In the genomic region with DNA sequence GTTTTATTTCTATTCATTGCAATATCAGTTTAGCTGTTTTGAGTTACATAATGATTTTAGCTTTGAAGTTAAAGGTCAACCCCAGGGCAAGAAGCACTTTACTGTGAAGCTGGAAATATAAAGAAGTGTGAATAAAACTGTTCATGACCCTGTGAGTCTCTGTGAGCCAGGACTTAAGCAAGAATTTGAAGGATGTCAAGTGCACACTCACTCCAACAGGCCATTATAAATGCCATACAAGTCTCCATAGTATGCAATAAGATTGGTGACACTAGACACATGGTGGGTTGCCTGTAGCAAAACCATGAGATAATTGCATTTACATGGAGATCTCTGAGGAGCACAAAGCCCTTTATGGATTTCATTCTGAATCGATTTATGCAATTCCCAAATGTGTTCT, we compare ENCODE assay signal across 14 cellular contexts.
DNase-seq lines count a peak whose midpoint lies in the region; ATAC-seq and TF ChIP-seq lines count a peak whose summit lies in the region.
"Had no signal": no experiment of that assay in that cellular context is flagged by ENCODE, and none has a peak within 500 bp of the region (broad histone marks: within the 10 kb centered on the region; RNA-seq: fewer than 3 reads in every experiment).

No MANE protein-coding gene starts in this region.

- CTCF ChIA-PET in CD4-positive, alpha-beta T cell (lab: Charles Lee) = no interaction called here
- CTCF ChIA-PET in CD4-positive, alpha-beta memory T cell (lab: Charles Lee; ENCODE audit: partially characterized antibody) = no interaction called here

- H3K36me3 ChIP-seq in CD4-positive, alpha-beta memory T cell (ENCODE audit: insufficient read depth, low read length) = no peaks in the 10 kb centered on the region
- H3K36me3 ChIP-seq in SJCRH30 = no peaks in the 10 kb centered on the region
- H3K36me3 ChIP-seq: BLaER1 had no signal

- no peak overlapping the region for H3K27ac ChIP-seq in CD4-positive, alpha-beta T cell (ENCODE audit: low read depth, low read length)
- H3K27ac ChIP-seq in CD4-positive, alpha-beta memory T cell (ENCODE audit: low read depth, low read length) = no peak overlapping the region
- peak overlapping the region; percentile 43; the same call in 1 of the 2 replicates for H3K27ac ChIP-seq in SJCRH30
- H3K27ac ChIP-seq: A549, BLaER1, HL-60 had no signal

- H3K4me3 Mint-ChIP-seq in CD4-positive, alpha-beta T cell = no peak overlapping the region
- H3K4me3 Mint-ChIP-seq in CD4-positive, alpha-beta memory T cell = peak overlapping the region in 2 of 8 donors; percentile 1 to 80
- no peak overlapping the region for H3K4me3 Mint-ChIP-seq in mesothelial cell of epicardium

- H3K27ac Mint-ChIP-seq in CD4-positive, alpha-beta T cell = peak overlapping the region; percentile 79
- H3K27ac Mint-ChIP-seq in CD4-positive, alpha-beta memory T cell = peak overlapping the region in 4 of 7 donors; percentile 1 to 82 (median 34)
- H3K27ac Mint-ChIP-seq in mesothelial cell of epicardium = peak overlapping the region; percentile 21
- H3K27ac Mint-ChIP-seq: HFFc6 had no signal

- no peaks in the 10 kb centered on the region for H3K27me3 Mint-ChIP-seq in CD4-positive, alpha-beta T cell
- no peaks in the 10 kb centered on the region for H3K27me3 Mint-ChIP-seq in CD4-positive, alpha-beta memory T cell
- H3K27me3 Mint-ChIP-seq in mesothelial cell of epicardium (ENCODE audit: low read depth) = no peaks in the 10 kb centered on the region

- no peaks in the 10 kb centered on the region for H3K9me3 Mint-ChIP-seq in CD4-positive, alpha-beta T cell
- no peaks in the 10 kb centered on the region for H3K9me3 Mint-ChIP-seq in CD4-positive, alpha-beta memory T cell
- H3K9me3 Mint-ChIP-seq in mesothelial cell of epicardium = no peaks in the 10 kb centered on the region
- H3K9me3 Mint-ChIP-seq: HFFc6 had no signal

- ATAC-seq in CD4-positive, alpha-beta T cell (ENCODE audit: poor library complexity) = no peak
- no peak for ATAC-seq in HG03565 (IDR thresholded peaks at IDR 0.05; ENCODE audit: unreplicated experiment)
- ATAC-seq: A549 had no signal

- POLR2A ChIA-PET in CD4-positive, alpha-beta T cell (lab: Charles Lee) = no interaction called here
- POLR2A ChIA-PET in CD4-positive, alpha-beta memory T cell (lab: Charles Lee; ENCODE audit: partially characterized antibody) = no interaction called here

- no peaks in the 10 kb centered on the region for H3K9me3 ChIP-seq in CD4-positive, alpha-beta T cell (ENCODE audit: control insufficient read depth, low read length)
- no peaks in the 10 kb centered on the region for H3K9me3 ChIP-seq in CD4-positive, alpha-beta memory T cell (ENCODE audit: control insufficient read depth in 1 of 2, low read length in 2 of 2)
- no peaks in the 10 kb centered on the region; the same call in none of the 2 replicates for H3K9me3 ChIP-seq in SJCRH30 (replicated peaks)
- H3K9me3 ChIP-seq: A549, BLaER1 had no signal

- intact Hi-C loops in CD4-positive, alpha-beta T cell (cut with DNase I, micrococcal nuclease) = no loop called here
- intact Hi-C loops in CD4-positive, alpha-beta memory T cell (cut with micrococcal nuclease) = no loop called here

- peaks cover 14% of the 10 kb centered on the region for H3K4me1 ChIP-seq in CD4-positive, alpha-beta memory T cell (ENCODE audit: insufficient read depth, low read length)
- H3K4me1 ChIP-seq in SJCRH30 = no peaks in the 10 kb centered on the region
- H3K4me1 ChIP-seq: A549, BLaER1 had no signal

- no peaks in the 10 kb centered on the region for H3K27me3 ChIP-seq in CD4-positive, alpha-beta T cell (ENCODE audit: control insufficient read depth, insufficient read depth, low read length)
- no peaks in the 10 kb centered on the region for H3K27me3 ChIP-seq in CD4-positive, alpha-beta memory T cell (ENCODE audit: insufficient read depth, low read length)
- H3K27me3 ChIP-seq in SJCRH30 = 0 out of 2 replicates have a peak, but pooled peaks cover 3% of the 10 kb centered on the region
- H3K27me3 ChIP-seq: BLaER1 had no signal

- no peak for TF ChIP-seq CTCF in CD4-positive, alpha-beta T cell (IDR thresholded peaks at IDR 0.05)
- TF ChIP-seq CTCF in mesothelial cell of epicardium (IDR thresholded peaks at IDR 0.05; ENCODE audit: unreplicated experiment) = no peak

- peaks cover 10% of the 10 kb centered on the region for H3K4me1 Mint-ChIP-seq in CD4-positive, alpha-beta T cell (ENCODE audit: low read depth)
- H3K4me1 Mint-ChIP-seq in CD4-positive, alpha-beta memory T cell = peaks cover 5 to 17% (median 10%) of the 10 kb centered on the region in 4 donors
- peaks cover 29% of the 10 kb centered on the region for H3K4me1 Mint-ChIP-seq in mesothelial cell of epicardium

- no peak overlapping the region for H3K4me3 ChIP-seq in CD4-positive, alpha-beta memory T cell (ENCODE audit: low read length in 2 of 2)
- no peak overlapping the region for H3K4me3 ChIP-seq in SJCRH30
- H3K4me3 ChIP-seq: A549, BLaER1 had no signal

- DNase-seq in CD4-positive, alpha-beta T cell = no peak
- peak in 3 of 5 donors; percentile 0 to 4 (median 3) for DNase-seq in CD4-positive, alpha-beta memory T cell
- DNase-seq in SJCRH30 (peak in 1 of 2 experiments; percentile 31), mesothelial cell of epicardium (ENCODE audit: low spot score in 2 of 2, unreplicated experiment in 2 of 2) (no peak), NCI-H187 (lab: John Stamatoyannopoulos, UW) (no peak), hippocampal formation (lab: John Stamatoyannopoulos, UW) (no peak)
- DNase-seq: DMS79, EL, HCEC 1CT, HFFc6 had no signal

- no peaks in the 10 kb centered on the region for H3K36me3 Mint-ChIP-seq in CD4-positive, alpha-beta T cell (ENCODE audit: low read depth)
- H3K36me3 Mint-ChIP-seq in CD4-positive, alpha-beta memory T cell = no peaks in the 10 kb centered on the region
- H3K36me3 Mint-ChIP-seq in mesothelial cell of epicardium = no peaks in the 10 kb centered on the region

Comparison
In these comparisons a context has a peak if more than half of its experiments do, and no peak if none do; other contexts are left out.
1. DNase-seq: peak in CD4-positive, alpha-beta memory T cell (3 of 5); none in CD4-positive, alpha-beta T cell (0 of 10), mesothelial cell of epicardium (0 of 2), NCI-H187 (0 of 2) and hippocampal formation (0 of 2).
2. H3K27ac Mint-ChIP-seq: peak in every context shown above with its lines; median percentile 79 in CD4-positive, alpha-beta T cell; 34 in CD4-positive, alpha-beta memory T cell; 21 in mesothelial cell of epicardium.